In the genomic region with DNA sequence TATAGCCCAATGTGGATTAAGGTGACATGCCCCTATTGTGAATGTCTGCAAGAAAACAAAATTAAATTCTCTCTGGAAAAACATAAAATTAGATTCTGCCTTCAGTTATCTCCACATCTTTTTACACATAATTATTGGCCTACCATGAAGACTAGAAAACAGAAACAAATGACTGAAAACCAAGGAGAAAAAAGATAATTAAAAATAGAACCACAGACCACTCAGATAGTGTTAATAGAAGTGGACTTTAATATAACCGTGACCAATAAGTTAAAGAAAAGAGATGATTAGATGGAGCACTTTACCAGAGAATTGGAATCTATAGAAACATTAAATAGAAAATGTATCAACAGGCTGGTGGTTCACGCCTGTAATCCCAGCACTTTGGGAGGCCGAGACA, we compare ENCODE assay signal across 11 cellular contexts.
"Had no signal": no experiment of that assay in that cellular context is flagged by ENCODE, and none has a peak within 500 bp of the region (broad histone marks: within the 10 kb centered on the region; RNA-seq: fewer than 3 reads in every experiment).

No MANE protein-coding gene starts in this region.

- H3K36me3 ChIP-seq: adrenal gland, ascending aorta, brain microvascular endothelial cell, breast epithelium, cardiac muscle cell had no signal

- H3K9me3 ChIP-seq: ascending aorta, body of pancreas, breast epithelium had no signal

- H3K4me3 ChIP-seq: adrenal gland, ascending aorta, body of pancreas, breast epithelium, cardiac muscle cell had no signal

- H3K4me1 ChIP-seq: adrenal gland, ascending aorta, body of pancreas, breast epithelium had no signal

- ATAC-seq: activated naive CD4-positive, alpha-beta T cell treated with anti-CD3 and anti-CD28 coated beads, Interleukin-2, amount 50 U/mL, for 72 hours; activated naive CD8-positive, alpha-beta T cell treated with anti-CD3 and anti-CD28 coated beads, Interleukin-2, amount 50 U/mL, for 24 hours; activated T-cell treated with anti-CD3 and anti-CD28 coated beads, Interleukin-2, amount 50 U/mL, for 4 hours; activated T-cell treated with anti-CD3 and anti-CD28 coated beads, Interleukin-2, amount 50 U/mL, for 72 hours; activated T-helper 17 cell treated with anti-CD3 and anti-CD28 coated beads, Interleukin-2, amount 50 U/mL, for 72 hours; body of pancreas had no signal

- H3K27ac ChIP-seq: adrenal gland, ascending aorta, body of pancreas, brain microvascular endothelial cell, breast epithelium, cardiac muscle cell had no signal
